2 cellular contexts compared by ENCODE assay signal in the genomic region with DNA sequence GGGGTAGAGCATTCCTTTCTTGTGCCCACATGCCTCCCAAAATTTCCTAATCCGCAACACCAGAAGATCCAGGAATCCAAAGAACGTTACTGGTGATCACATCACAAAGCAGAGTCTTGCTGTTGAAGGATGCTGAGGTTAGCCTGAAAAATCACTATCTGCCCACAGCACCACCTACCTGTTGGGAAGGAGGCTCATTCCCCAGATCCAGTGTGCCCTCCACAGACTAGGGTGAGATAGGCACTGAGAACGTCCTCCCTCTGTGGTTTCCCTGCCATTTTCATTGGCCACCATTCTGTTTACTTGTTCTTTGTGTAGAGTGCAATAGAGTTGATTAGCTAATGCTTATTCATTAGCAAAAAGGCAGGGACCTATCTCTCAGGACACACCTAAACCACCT.
TF ChIP-seq lines count a peak whose summit lies in the region.

No MANE protein-coding gene starts in this region.

TF ChIP-seq in GM23338, 12 proteins besides CTCF, POLR2A, EP300 and RAD21 (continued from another document):
- TF ChIP-seq ZNF331 (CRISPR knock-in tag; IDR thresholded peaks at IDR 0.05; ENCODE audit: low read depth) (no peak), NANOG (IDR thresholded peaks at IDR 0.05; ENCODE audit: borderline replicate concordance) (no peak)

TF ChIP-seq in WTC11, 78 proteins besides CTCF, POLR2A, EP300 and RAD21 (continued from another document):
- TF ChIP-seq, protein P1, sequence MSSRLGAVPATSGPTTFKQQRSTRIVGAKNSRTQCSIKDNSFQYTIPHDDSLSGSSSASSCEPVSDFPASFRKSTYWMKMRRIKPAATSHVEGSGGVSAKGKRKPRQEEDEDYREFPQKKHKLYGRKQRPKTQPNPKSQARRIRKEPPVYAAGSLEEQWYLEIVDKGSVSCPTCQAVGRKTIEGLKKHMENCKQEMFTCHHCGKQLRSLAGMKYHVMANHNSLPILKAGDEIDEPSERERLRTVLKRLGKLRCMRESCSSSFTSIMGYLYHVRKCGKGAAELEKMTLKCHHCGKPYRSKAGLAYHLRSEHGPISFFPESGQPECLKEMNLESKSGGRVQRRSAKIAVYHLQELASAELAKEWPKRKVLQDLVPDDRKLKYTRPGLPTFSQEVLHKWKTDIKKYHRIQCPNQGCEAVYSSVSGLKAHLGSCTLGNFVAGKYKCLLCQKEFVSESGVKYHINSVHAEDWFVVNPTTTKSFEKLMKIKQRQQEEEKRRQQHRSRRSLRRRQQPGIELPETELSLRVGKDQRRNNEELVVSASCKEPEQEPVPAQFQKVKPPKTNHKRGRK (CRISPR knock-in tag; IDR thresholded peaks at IDR 0.05; ENCODE audit: borderline replicate concordance) = no peak
- TF ChIP-seq JUN (CRISPR knock-in tag; IDR thresholded peaks at IDR 0.05) = no peak
- TF ChIP-seq SMAD3 (CRISPR knock-in tag; IDR thresholded peaks at IDR 0.05; ENCODE audit: borderline replicate concordance) = no peak
- TF ChIP-seq NR3C1 (CRISPR knock-in tag; conservative IDR thresholded peaks at IDR 0.05; ENCODE audit: low read depth) = no peak
- TF ChIP-seq NFATC4 (CRISPR knock-in tag; IDR thresholded peaks at IDR 0.05) = no peak
- no peak for TF ChIP-seq ETV6 (CRISPR knock-in tag; IDR thresholded peaks at IDR 0.05)
- TF ChIP-seq, protein P2, sequence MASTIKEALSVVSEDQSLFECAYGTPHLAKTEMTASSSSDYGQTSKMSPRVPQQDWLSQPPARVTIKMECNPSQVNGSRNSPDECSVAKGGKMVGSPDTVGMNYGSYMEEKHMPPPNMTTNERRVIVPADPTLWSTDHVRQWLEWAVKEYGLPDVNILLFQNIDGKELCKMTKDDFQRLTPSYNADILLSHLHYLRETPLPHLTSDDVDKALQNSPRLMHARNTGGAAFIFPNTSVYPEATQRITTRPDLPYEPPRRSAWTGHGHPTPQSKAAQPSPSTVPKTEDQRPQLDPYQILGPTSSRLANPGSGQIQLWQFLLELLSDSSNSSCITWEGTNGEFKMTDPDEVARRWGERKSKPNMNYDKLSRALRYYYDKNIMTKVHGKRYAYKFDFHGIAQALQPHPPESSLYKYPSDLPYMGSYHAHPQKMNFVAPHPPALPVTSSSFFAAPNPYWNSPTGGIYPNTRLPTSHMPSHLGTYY (CRISPR knock-in tag; IDR thresholded peaks at IDR 0.05) = no peak
